Comparison of ENCODE assay signal across 14 cellular contexts in genomic region chrX:44071847-44072545, GRCh38.
DNase-seq lines count a peak whose midpoint lies in the region; ATAC-seq lines count a peak whose summit lies in the region.
"Had no signal": no experiment of that assay in that cellular context is flagged by ENCODE, and none has a peak within 500 bp of the region (broad histone marks: within the 10 kb centered on the region; RNA-seq: fewer than 3 reads in every experiment).

No MANE protein-coding gene starts in this region.

- no peaks in the 10 kb centered on the region for H3K36me3 Mint-ChIP-seq in activated T-helper 17 cell treated with anti-CD3 and anti-CD28 coated beads, Interleukin-2, amount 50 U/mL, for 72 hours (ENCODE audit: low read depth)

- no peaks in the 10 kb centered on the region for H3K4me1 Mint-ChIP-seq in activated T-helper 17 cell treated with anti-CD3 and anti-CD28 coated beads, Interleukin-2, amount 50 U/mL, for 72 hours
- H3K4me1 Mint-ChIP-seq: activated CD4-positive, alpha-beta T cell treated with anti-CD3 and anti-CD28 coated beads, Interleukin-2, amount 10 ng/mL, durations not matched to agents 24 days and 14 days; B cell had no signal

- H3K27ac Mint-ChIP-seq in activated T-helper 17 cell treated with anti-CD3 and anti-CD28 coated beads, Interleukin-2, amount 50 U/mL, for 72 hours: no peak overlapping the region
- H3K27ac Mint-ChIP-seq: activated CD4-positive, alpha-beta T cell treated with anti-CD3 and anti-CD28 coated beads, Interleukin-2, amount 10 ng/mL, durations not matched to agents 24 days and 14 days; B cell had no signal

- peak; percentile 64 for ATAC-seq in activated T-helper 17 cell treated with anti-CD3 and anti-CD28 coated beads, Interleukin-2, amount 50 U/mL, for 72 hours (replicated peaks)
- ATAC-seq in GM21367 (IDR thresholded peaks at IDR 0.05; ENCODE audit: unreplicated experiment) (no peak), HG02840 (IDR thresholded peaks at IDR 0.05; ENCODE audit: low FRiP score, unreplicated experiment) (no peak)

- in situ Hi-C loops in ACHN (cut with HindIII; ENCODE audit: low pct_ligation_motif_present, low pct_unique_long_range_greater_than_20kb, low sequenced_read_pairs): no loop called here

- no peaks in the 10 kb centered on the region for H3K9me3 Mint-ChIP-seq in activated T-helper 17 cell treated with anti-CD3 and anti-CD28 coated beads, Interleukin-2, amount 50 U/mL, for 72 hours
- H3K9me3 Mint-ChIP-seq: activated CD4-positive, alpha-beta T cell treated with anti-CD3 and anti-CD28 coated beads, Interleukin-2, amount 10 ng/mL, durations not matched to agents 24 days and 14 days had no signal

- no peaks in the 10 kb centered on the region for H3K27me3 Mint-ChIP-seq in activated T-helper 17 cell treated with anti-CD3 and anti-CD28 coated beads, Interleukin-2, amount 50 U/mL, for 72 hours
- H3K27me3 Mint-ChIP-seq: activated CD4-positive, alpha-beta T cell treated with anti-CD3 and anti-CD28 coated beads, Interleukin-2, amount 10 ng/mL, durations not matched to agents 24 days and 14 days had no signal

- H3K4me3 Mint-ChIP-seq in activated T-helper 17 cell treated with anti-CD3 and anti-CD28 coated beads, Interleukin-2, amount 50 U/mL, for 72 hours: no peak overlapping the region
- H3K4me3 Mint-ChIP-seq: activated CD4-positive, alpha-beta T cell treated with anti-CD3 and anti-CD28 coated beads, Interleukin-2, amount 10 ng/mL, durations not matched to agents 24 days and 14 days; B cell had no signal

- DNase-seq in ACHN (peak; percentile 18), HS-5 (ENCODE audit: low read depth) (peak; percentile 44), islet precursor cell (peak; percentile 55), NCI-H2107 treated with DMSO at 0.1 percent for 48 hours (lab: John Stamatoyannopoulos, UW; ENCODE audit: unreplicated experiment) (no peak)
- DNase-seq in stimulated activated naive CD4-positive, alpha-beta T cell (lab: John Stamatoyannopoulos, UW): no peak
- DNase-seq: activated CD4-positive, alpha-beta T cell treated with anti-CD3 and anti-CD28 coated beads, Interleukin-2, amount 10 ng/mL, durations not matched to agents 24 days and 14 days; mesendoderm; NCI-H2107; OCI-M1; T-helper 2 cell had no signal

Comparison
In these comparisons a context has a peak if more than half of its experiments do, and no peak if none do; other contexts are left out.
1. DNase-seq: peak in ACHN (single experiment), HS-5 (single experiment) and islet precursor cell (single experiment); none in NCI-H2107 treated with DMSO at 0.1 percent for 48 hours (single experiment) and stimulated activated naive CD4-positive, alpha-beta T cell (0 of 6).